In genomic region chr4:5391492-5391891, GRCh38 we compare ENCODE assay signal across 31 cellular contexts.
"Had no signal": no experiment of that assay in that cellular context is flagged by ENCODE, and none has a peak within 500 bp of the region (broad histone marks: within the 10 kb centered on the region; RNA-seq: fewer than 3 reads in every experiment).

No MANE protein-coding gene starts in this region.

- H3K27me3 Mint-ChIP-seq: memory B cell; stimulated activated naive CD8-positive, alpha-beta T cell treated with anti-CD3 and anti-CD28 coated beads, Interleukin-15, amount 100 ng/mL, for 72 hours had no signal

- H3K9me3 Mint-ChIP-seq: natural killer cell; stimulated activated naive CD8-positive, alpha-beta T cell treated with anti-CD3 and anti-CD28 coated beads, Interleukin-15, amount 100 ng/mL, for 72 hours had no signal

- H3K9ac ChIP-seq: parathyroid adenoma had no signal

- H3K27ac Mint-ChIP-seq: memory B cell; natural killer cell; stimulated activated naive CD8-positive, alpha-beta T cell treated with anti-CD3 and anti-CD28 coated beads, Interleukin-15, amount 100 ng/mL, for 72 hours had no signal

- H3K36me3 Mint-ChIP-seq: memory B cell, natural killer cell had no signal

- ATAC-seq: esophagus mucosa; foreskin keratinocyte; gastroesophageal sphincter; heart left ventricle; left colon; left ventricle myocardium superior; natural killer cell; stimulated activated naive CD8-positive, alpha-beta T cell treated with anti-CD3 and anti-CD28 coated beads, Interleukin-15, amount 100 ng/mL, for 72 hours; upper lobe of right lung had no signal

- H3K79me2 ChIP-seq: hepatocyte, parathyroid adenoma had no signal

- H2AFZ ChIP-seq: hepatocyte, parathyroid adenoma had no signal

- H3K36me3 ChIP-seq: gastroesophageal sphincter, heart left ventricle, prostate gland, right atrium auricular region, sigmoid colon, suprapubic skin, transverse colon, upper lobe of right lung, uterus had no signal

- DNase-seq: dorsolateral prefrontal cortex; effector CD4-positive, alpha-beta T cell; foreskin keratinocyte; heart left ventricle; islet precursor cell; kidney glomerular epithelial cell; left colon; left ventricle myocardium superior; natural killer cell; occipital lobe; sigmoid colon; stimulated activated CD4-positive, alpha-beta T cell treated with anti-CD3 and anti-CD28 coated beads, Interleukin-12 subunit alpha, Interleukin-12 subunit beta, amount 100 ng/mL, for 4 hours; stimulated activated CD4-positive, alpha-beta T cell treated with anti-CD3 and anti-CD28 coated beads, Interleukin-1b, Interleukin-23, amount 100 ng/mL, for 48 hours; stimulated activated CD4-positive, alpha-beta T cell treated with anti-CD3 and anti-CD28 coated beads, Interleukin-4, amount 100 ng/mL, for 1 hour; stimulated activated CD8-positive, alpha-beta memory T cell treated with anti-CD3 and anti-CD28 coated beads, Interleukin-4, amount 100 ng/mL, for 48 hours; stimulated activated naive CD4-positive, alpha-beta T cell; stimulated activated naive CD8-positive, alpha-beta T cell treated with anti-CD3 and anti-CD28 coated beads, Interleukin-15, amount 100 ng/mL, for 72 hours; transverse colon; upper lobe of right lung; uterus had no signal

- H3K27me3 ChIP-seq: foreskin keratinocyte, gastroesophageal sphincter, heart left ventricle, hepatocyte, right atrium auricular region, sigmoid colon, suprapubic skin, transverse colon, upper lobe of right lung, uterus had no signal

- H3K9me3 ChIP-seq: gastroesophageal sphincter, heart left ventricle, prostate gland, right atrium auricular region, sigmoid colon, suprapubic skin, transverse colon, upper lobe of right lung, uterus had no signal

- H3K4me1 ChIP-seq: foreskin keratinocyte, gastroesophageal sphincter, heart left ventricle, parathyroid adenoma, prostate gland, right atrium auricular region, sigmoid colon, suprapubic skin, upper lobe of right lung, uterus had no signal

- H3K4me1 Mint-ChIP-seq: memory B cell; natural killer cell; stimulated activated naive CD8-positive, alpha-beta T cell treated with anti-CD3 and anti-CD28 coated beads, Interleukin-15, amount 100 ng/mL, for 72 hours had no signal

- H3K4me3 ChIP-seq: dorsolateral prefrontal cortex, gastroesophageal sphincter, heart left ventricle, hepatocyte, lung, prostate gland, right atrium auricular region, sigmoid colon, skin epidermis, suprapubic skin, transverse colon, upper lobe of right lung, uterus had no signal

- H3K4me2 ChIP-seq: hepatocyte had no signal

- H3K27ac ChIP-seq: dorsolateral prefrontal cortex, epithelial cell of prostate, foreskin keratinocyte, gastroesophageal sphincter, heart left ventricle, hepatocyte, parathyroid adenoma, prostate gland, right atrium auricular region, sigmoid colon, skin epidermis, suprapubic skin, transverse colon, upper lobe of right lung, uterus had no signal

- H3K4me3 Mint-ChIP-seq: memory B cell; natural killer cell; stimulated activated naive CD8-positive, alpha-beta T cell treated with anti-CD3 and anti-CD28 coated beads, Interleukin-15, amount 100 ng/mL, for 72 hours had no signal
